Comparison of ENCODE assay signal across 14 cellular contexts in genomic region chr1:151834239-151834638, GRCh38. TPM values are rescaled to one million over a fixed set of nuclear protein-coding genes. Genes with fewer than 3 reads are reported as not detected.
"Had no signal": no experiment of that assay in that cellular context is flagged by ENCODE, and none has a peak within 500 bp of the region (broad histone marks: within the 10 kb centered on the region; RNA-seq: fewer than 3 reads in every experiment).

No MANE protein-coding gene starts in this region.

- H3K27ac Mint-ChIP-seq: activated naive CD4-positive, alpha-beta T cell treated with anti-CD3 and anti-CD28 coated beads, Interleukin-2, amount 50 U/mL, for 72 hours; activated T-helper 2 cell treated with anti-CD3 and anti-CD28 coated beads, Interferon-gamma antibody, Interleukin-2, Interleukin-4, amounts not matched to agents 10 μg/mL and 5 μg/mL and 100 μg/mL, durations not matched to agents 14 hours and 24 hours and 36 hours; stimulated activated memory B cell treated with anti-CD40 and anti-IgM and Interleukin-4, amounts not matched to agents 10 μg/mL and 1 μg/mL and 100 μg/mL, for 72 hours had no signal

- H3K4me3 ChIP-seq: breast epithelium, lung, pancreas had no signal

- ATAC-seq: esophagus mucosa; pancreas; stimulated activated memory B cell treated with anti-CD40 and anti-IgM and Interleukin-4, amounts not matched to agents 10 μg/mL and 1 μg/mL and 100 μg/mL, for 72 hours had no signal

- H3K36me3 ChIP-seq: breast epithelium, pancreas had no signal

- DNase-seq: activated CD4-positive, CD25-positive, alpha-beta regulatory T cell treated with anti-CD3 and anti-CD28 coated beads, Interleukin-2, amount 50 U/mL, for 72 hours; naive B cell had no signal

- H3K9me3 ChIP-seq: breast epithelium, pancreas had no signal

- H3K27me3 ChIP-seq: breast epithelium, pancreas had no signal

- H3K36me3 Mint-ChIP-seq: naive B cell; stimulated activated memory B cell treated with anti-CD40 and anti-IgM and Interleukin-4, amounts not matched to agents 10 μg/mL and 1 μg/mL and 100 μg/mL, for 72 hours had no signal

- H3K9me3 Mint-ChIP-seq: activated naive CD4-positive, alpha-beta T cell treated with anti-CD3 and anti-CD28 coated beads, Interleukin-2, amount 50 U/mL, for 72 hours; activated T-helper 2 cell treated with anti-CD3 and anti-CD28 coated beads, Interferon-gamma antibody, Interleukin-2, Interleukin-4, amounts not matched to agents 10 μg/mL and 5 μg/mL and 100 μg/mL, durations not matched to agents 14 hours and 24 hours and 36 hours; naive B cell; stimulated activated memory B cell treated with anti-CD40 and anti-IgM and Interleukin-4, amounts not matched to agents 10 μg/mL and 1 μg/mL and 100 μg/mL, for 72 hours had no signal

- H3K4me3 Mint-ChIP-seq: naive B cell; stimulated activated memory B cell treated with anti-CD40 and anti-IgM and Interleukin-4, amounts not matched to agents 10 μg/mL and 1 μg/mL and 100 μg/mL, for 72 hours had no signal

RNA-seq across cellular contexts. Expression of gene RORC, which starts 2.6 kb away (rescaled TPM):
- total RNA-seq: chondrocyte, dermis microvascular lymphatic vessel endothelial cell had no signal

RNA-seq across cellular contexts. Expression of gene C2CD4D, which starts 5.4 kb away (rescaled TPM):
- total RNA-seq: chondrocyte, temporal lobe had no signal

RNA-seq across cellular contexts. Expression of gene THEM5, which starts 19.3 kb away (rescaled TPM):
- total RNA-seq: activated naive CD4-positive, alpha-beta T cell treated with anti-CD3 and anti-CD28 coated beads, Interleukin-2, amount 50 U/mL, for 72 hours; activated T-helper 2 cell treated with anti-CD3 and anti-CD28 coated beads, Interferon-gamma antibody, Interleukin-2, Interleukin-4, amounts not matched to agents 10 μg/mL and 5 μg/mL and 100 μg/mL, durations not matched to agents 14 hours and 24 hours and 36 hours; breast epithelium; chondrocyte; dermis microvascular lymphatic vessel endothelial cell; lung; T-helper 2 cell treated with Interferon-gamma antibody and Interleukin-4, amounts not matched to agents 100 ng/mL and 5 ng/mL, for 36 hours; temporal lobe; ureter had no signal

RNA-seq across cellular contexts. Expression of gene LINGO4, which starts 29.0 kb away (rescaled TPM):
- total RNA-seq: activated T-helper 2 cell treated with anti-CD3 and anti-CD28 coated beads, Interferon-gamma antibody, Interleukin-2, Interleukin-4, amounts not matched to agents 10 μg/mL and 5 μg/mL and 100 μg/mL, durations not matched to agents 14 hours and 24 hours and 36 hours; chondrocyte; dermis microvascular lymphatic vessel endothelial cell; esophagus mucosa; T-helper 2 cell treated with Interferon-gamma antibody and Interleukin-4, amounts not matched to agents 100 ng/mL and 5 ng/mL, for 36 hours; temporal lobe had no signal
